In the genomic region with DNA sequence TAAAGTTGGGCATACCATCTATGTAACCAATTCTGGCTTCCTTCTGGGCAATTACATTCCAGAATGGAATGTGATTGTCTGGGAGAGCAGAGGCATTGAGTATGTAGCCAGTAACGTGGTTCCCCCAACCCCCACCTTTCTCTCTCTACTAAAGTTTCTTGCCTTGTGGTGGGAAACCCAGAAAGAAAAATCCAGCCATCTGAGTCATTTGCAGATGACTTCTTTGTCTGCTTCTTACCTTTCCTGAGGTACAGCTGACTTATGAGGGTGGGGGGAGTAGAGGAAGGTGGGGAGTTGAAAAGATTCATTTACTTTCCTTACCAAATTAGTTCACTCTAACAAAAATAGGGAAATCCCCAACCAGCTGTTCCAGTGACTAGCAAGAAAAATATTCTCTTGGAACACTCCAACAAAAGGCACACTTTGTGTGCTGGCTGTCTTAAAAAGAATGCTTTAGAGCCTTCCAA, we compare ENCODE assay signal across 1 cellular context.
TF ChIP-seq lines count a peak whose summit lies in the region.

No MANE protein-coding gene starts in this region.

TF ChIP-seq in H1, 55 proteins besides CTCF, POLR2A, EP300 and RAD21:
- no peak for TF ChIP-seq HDAC2 (IDR thresholded peaks at IDR 0.05; ENCODE audit: borderline replicate concordance in 1 of 2, low read depth in 2 of 2, low read length in 2 of 2)
- TF ChIP-seq TEAD4 (IDR thresholded peaks at IDR 0.05; ENCODE audit: low read depth, low read length) = peak; percentile 67; the same call in 1 of the 2 replicates
- no peak for TF ChIP-seq CBX5 (IDR thresholded peaks at IDR 0.05; ENCODE audit: low read depth, low read length)
- TF ChIP-seq SP1 (IDR thresholded peaks at IDR 0.05; ENCODE audit: low read depth, low read length) = peak; percentile 35; the same call in 1 of the 2 replicates
